21 cellular contexts compared by ENCODE assay signal in the genomic region with DNA sequence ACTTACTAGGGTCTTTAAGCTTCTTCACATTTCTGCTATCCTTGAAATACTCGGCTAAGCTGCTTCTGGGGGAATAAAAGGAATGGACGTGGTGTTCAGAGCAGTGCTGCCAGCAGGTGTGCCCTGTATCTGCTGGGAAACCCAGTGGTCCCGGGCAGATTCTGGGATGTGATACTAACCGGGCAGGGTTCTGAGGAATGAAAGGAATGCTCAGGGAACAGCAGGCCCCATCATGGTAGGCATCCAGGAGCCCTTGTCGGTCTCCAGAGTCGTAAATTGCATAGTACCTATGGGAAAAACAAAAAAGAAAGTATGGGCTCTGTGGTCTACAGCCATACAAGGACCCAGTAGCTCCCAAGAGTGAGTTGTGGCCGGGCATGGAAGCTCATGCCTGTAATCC. TPM values are rescaled to one million over a fixed set of nuclear protein-coding genes. Genes with fewer than 3 reads are reported as not detected.
DNase-seq lines count a peak whose midpoint lies in the region; ATAC-seq and TF ChIP-seq lines count a peak whose summit lies in the region.
"Had no signal": no experiment of that assay in that cellular context is flagged by ENCODE, and none has a peak within 500 bp of the region (broad histone marks: within the 10 kb centered on the region; RNA-seq: fewer than 3 reads in every experiment).

No MANE protein-coding gene starts in this region.

- no peak for DNase-seq in activated CD4-positive, alpha-beta memory T cell treated with anti-CD3 and anti-CD28 coated beads for 36 hours
- DNase-seq in activated CD4-positive, alpha-beta memory T cell treated with anti-CD3 and anti-CD28 coated beads, Interleukin-2, amount 10 ng/mL, durations not matched to agents 7 days and 5 days, result no peak
- no peak for DNase-seq in RWPE1 (ENCODE audit: low spot score)
- DNase-seq in islet precursor cell, result peak; percentile 73
- DNase-seq in esophagus squamous epithelium (lab: John Stamatoyannopoulos, UW), result no peak
- no peak for DNase-seq in nephron progenitor cell
- no peak for DNase-seq in cerebellum (ENCODE audit: low spot score)
- DNase-seq: DMS 273 treated with DMSO at 0.1 percent for 48 hours, DND-41, GM23248, HCEC 1CT, MV-4-11, NCI-H187, NCI-H2107, NCI-H510A treated with DMSO at 0.1 percent for 48 hours had no signal

- CTCF ChIA-PET in activated CD4-positive, alpha-beta memory T cell treated with anti-CD3 and anti-CD28 coated beads for 36 hours (lab: Charles Lee), result interaction anchor here (4.0 kb wide), 1 partner anchor 9 kb away, joined by 37 read pairs; the partner anchor contains the start of gene TMEM179B
- CTCF ChIA-PET in activated CD4-positive, alpha-beta memory T cell treated with anti-CD3 and anti-CD28 coated beads, Interleukin-2, amount 10 ng/mL, durations not matched to agents 7 days and 5 days (lab: Charles Lee), result interaction anchor here (1.1 to 1.3 kb wide), 2 partner anchors 10 to 52 kb away, joined by 4 to 5 read pairs; no protein-coding TSS in a partner anchor
- CTCF ChIA-PET in RWPE1 (lab: Yijun Ruan, JAX), result no interaction called here

- no peaks in the 10 kb centered on the region for H3K9me3 ChIP-seq in esophagus squamous epithelium
- H3K9me3 ChIP-seq: SJSA1 had no signal

- H3K27me3 ChIP-seq in esophagus squamous epithelium, result no peaks in the 10 kb centered on the region
- H3K27me3 ChIP-seq: SJSA1 had no signal

- peaks cover 61% of the 10 kb centered on the region for H3K36me3 Mint-ChIP-seq in activated CD4-positive, alpha-beta memory T cell treated with anti-CD3 and anti-CD28 coated beads for 36 hours
- peaks cover 79% of the 10 kb centered on the region for H3K36me3 Mint-ChIP-seq in activated CD4-positive, alpha-beta memory T cell treated with anti-CD3 and anti-CD28 coated beads, Interleukin-2, amount 10 ng/mL, durations not matched to agents 7 days and 5 days (ENCODE audit: low read depth)
- H3K36me3 Mint-ChIP-seq in stimulated activated memory B cell treated with anti-CD40 and anti-IgM and Interleukin-4, amounts not matched to agents 10 μg/mL and 1 μg/mL and 100 μg/mL, for 72 hours, result peaks cover 67% of the 10 kb centered on the region
- peaks cover 79% of the 10 kb centered on the region for H3K36me3 Mint-ChIP-seq in nephron progenitor cell (ENCODE audit: low read depth)

- H3K27me3 Mint-ChIP-seq in activated CD4-positive, alpha-beta memory T cell treated with anti-CD3 and anti-CD28 coated beads for 36 hours, result no peaks in the 10 kb centered on the region
- H3K27me3 Mint-ChIP-seq in activated CD4-positive, alpha-beta memory T cell treated with anti-CD3 and anti-CD28 coated beads, Interleukin-2, amount 10 ng/mL, durations not matched to agents 7 days and 5 days, result no peaks in the 10 kb centered on the region
- H3K27me3 Mint-ChIP-seq in stimulated activated memory B cell treated with anti-CD40 and anti-IgM and Interleukin-4, amounts not matched to agents 10 μg/mL and 1 μg/mL and 100 μg/mL, for 72 hours, result no peaks in the 10 kb centered on the region
- peaks cover 8% of the 10 kb centered on the region for H3K27me3 Mint-ChIP-seq in nephron progenitor cell (ENCODE audit: low read depth, poor library complexity)

- no peak overlapping the region for H3K4me3 Mint-ChIP-seq in activated CD4-positive, alpha-beta memory T cell treated with anti-CD3 and anti-CD28 coated beads for 36 hours
- no peak overlapping the region for H3K4me3 Mint-ChIP-seq in activated CD4-positive, alpha-beta memory T cell treated with anti-CD3 and anti-CD28 coated beads, Interleukin-2, amount 10 ng/mL, durations not matched to agents 7 days and 5 days
- no peak overlapping the region for H3K4me3 Mint-ChIP-seq in stimulated activated memory B cell treated with anti-CD40 and anti-IgM and Interleukin-4, amounts not matched to agents 10 μg/mL and 1 μg/mL and 100 μg/mL, for 72 hours
- H3K4me3 Mint-ChIP-seq in nephron progenitor cell, result no peak overlapping the region
- H3K4me3 Mint-ChIP-seq: CD14-positive monocyte had no signal

- peak overlapping the region; percentile 8 for H3K27ac Mint-ChIP-seq in activated CD4-positive, alpha-beta memory T cell treated with anti-CD3 and anti-CD28 coated beads for 36 hours
- H3K27ac Mint-ChIP-seq in activated CD4-positive, alpha-beta memory T cell treated with anti-CD3 and anti-CD28 coated beads, Interleukin-2, amount 10 ng/mL, durations not matched to agents 7 days and 5 days, result no peak overlapping the region
- H3K27ac Mint-ChIP-seq in stimulated activated memory B cell treated with anti-CD40 and anti-IgM and Interleukin-4, amounts not matched to agents 10 μg/mL and 1 μg/mL and 100 μg/mL, for 72 hours, result peak overlapping the region; percentile 14
- no peak overlapping the region for H3K27ac Mint-ChIP-seq in nephron progenitor cell

- intact Hi-C loops in activated CD4-positive, alpha-beta memory T cell treated with anti-CD3 and anti-CD28 coated beads for 36 hours (cut with micrococcal nuclease), result no loop called here
- intact Hi-C loops in esophagus squamous epithelium (cut with DNase I), result no loop called here

- peaks cover 9% of the 10 kb centered on the region for H3K4me1 Mint-ChIP-seq in activated CD4-positive, alpha-beta memory T cell treated with anti-CD3 and anti-CD28 coated beads for 36 hours (ENCODE audit: low read depth)
- peaks cover 15% of the 10 kb centered on the region for H3K4me1 Mint-ChIP-seq in activated CD4-positive, alpha-beta memory T cell treated with anti-CD3 and anti-CD28 coated beads, Interleukin-2, amount 10 ng/mL, durations not matched to agents 7 days and 5 days
- peaks cover 8% of the 10 kb centered on the region for H3K4me1 Mint-ChIP-seq in stimulated activated memory B cell treated with anti-CD40 and anti-IgM and Interleukin-4, amounts not matched to agents 10 μg/mL and 1 μg/mL and 100 μg/mL, for 72 hours
- H3K4me1 Mint-ChIP-seq in nephron progenitor cell, result peaks cover 8% of the 10 kb centered on the region

- POLR2A ChIA-PET in activated CD4-positive, alpha-beta memory T cell treated with anti-CD3 and anti-CD28 coated beads for 36 hours (lab: Charles Lee), result interaction anchor here (0.8 to 1.3 kb wide), 2 partner anchors 10 to 20 kb away, joined by 3 read pairs; no protein-coding TSS in a partner anchor
- POLR2A ChIA-PET in activated CD4-positive, alpha-beta memory T cell treated with anti-CD3 and anti-CD28 coated beads, Interleukin-2, amount 10 ng/mL, durations not matched to agents 7 days and 5 days (lab: Charles Lee), result interaction anchor here (1.0 to 11.3 kb wide), 4 partner anchors 9 to 85 kb away, joined by 3 to 134 read pairs (median 18); partner anchors contain the start of genes NXF1, TMEM179B and WDR74
- POLR2A ChIA-PET in RWPE1 (lab: Yijun Ruan, JAX; ENCODE audit: low non-redundant PET), result no interaction called here

- peaks cover 7 to 18% (median 9%) of the 10 kb centered on the region in 3 donors for H3K4me1 ChIP-seq in esophagus squamous epithelium

- TF ChIP-seq CTCF in RWPE1 (conservative IDR thresholded peaks at IDR 0.05; ENCODE audit: low read depth) (no peak), esophagus squamous epithelium (IDR thresholded peaks at IDR 0.05) (no peak), nephron progenitor cell (IDR thresholded peaks at IDR 0.05) (no peak)

- no peaks in the 10 kb centered on the region for H3K9me3 Mint-ChIP-seq in activated CD4-positive, alpha-beta memory T cell treated with anti-CD3 and anti-CD28 coated beads for 36 hours
- no peaks in the 10 kb centered on the region for H3K9me3 Mint-ChIP-seq in activated CD4-positive, alpha-beta memory T cell treated with anti-CD3 and anti-CD28 coated beads, Interleukin-2, amount 10 ng/mL, durations not matched to agents 7 days and 5 days
- no peaks in the 10 kb centered on the region for H3K9me3 Mint-ChIP-seq in stimulated activated memory B cell treated with anti-CD40 and anti-IgM and Interleukin-4, amounts not matched to agents 10 μg/mL and 1 μg/mL and 100 μg/mL, for 72 hours
- H3K9me3 Mint-ChIP-seq in nephron progenitor cell, result no peaks in the 10 kb centered on the region
- H3K9me3 Mint-ChIP-seq: CD14-positive monocyte had no signal

- ATAC-seq in stimulated activated memory B cell treated with anti-CD40 and anti-IgM and Interleukin-4, amounts not matched to agents 10 μg/mL and 1 μg/mL and 100 μg/mL, for 72 hours, result no peak

- peaks cover 59 to 92% (median 81%) of the 10 kb centered on the region in 3 donors for H3K36me3 ChIP-seq in esophagus squamous epithelium

- H3K4me3 ChIP-seq in esophagus squamous epithelium, result no peak overlapping the region
- H3K4me3 ChIP-seq: GM23248, SJSA1 had no signal

- 85 to 92% methylated on average over 6 of the region's 7 CpGs for WGBS in esophagus squamous epithelium, 2 donors

- TF ChIP-seq POLR2A in esophagus squamous epithelium (IDR thresholded peaks at IDR 0.05), result no peak

- H3K27ac ChIP-seq in RWPE1 (peak overlapping the region; percentile 18), esophagus squamous epithelium (no peak overlapping the region)
- H3K27ac ChIP-seq: 22Rv1, HL-60, KMS-11, SJSA1 had no signal

RNA-seq across cellular contexts. Expression of gene TMEM223, which starts 4.5 kb away (rescaled TPM):
- total RNA-seq in activated CD4-positive, alpha-beta memory T cell treated with anti-CD3 and anti-CD28 coated beads for 36 hours, result 10 to 100 TPM in 1 of 2 experiments, 1 to 10 TPM in 1; 9.2 to 10.2 TPM
- total RNA-seq in activated CD4-positive, alpha-beta memory T cell treated with anti-CD3 and anti-CD28 coated beads, Interleukin-2, amount 10 ng/mL, durations not matched to agents 7 days and 5 days, result 10 to 100 TPM; 18.0 to 21.0 TPM
- total RNA-seq in esophagus squamous epithelium, result 10 to 100 TPM; 13.2 to 28.4 (median 22.0) TPM
- 13.8 TPM for total RNA-seq in cerebellum

RNA-seq across cellular contexts. Expression of gene NXF1, which starts 9.0 kb away (rescaled TPM):
- total RNA-seq in activated CD4-positive, alpha-beta memory T cell treated with anti-CD3 and anti-CD28 coated beads for 36 hours, result 10 to 100 TPM; 70.8 to 83.6 TPM
- total RNA-seq in activated CD4-positive, alpha-beta memory T cell treated with anti-CD3 and anti-CD28 coated beads, Interleukin-2, amount 10 ng/mL, durations not matched to agents 7 days and 5 days, result 10 to 100 TPM; 80.3 to 82.4 TPM
- total RNA-seq in esophagus squamous epithelium (10 to 100 TPM; 38.1 to 62.4 (median 44.4) TPM), cerebellum (22.5 TPM)

RNA-seq across cellular contexts. Expression of gene TMEM179B, which starts 9.1 kb away (rescaled TPM):
- total RNA-seq in activated CD4-positive, alpha-beta memory T cell treated with anti-CD3 and anti-CD28 coated beads for 36 hours, result 10 to 100 TPM; 25.0 to 25.5 TPM
- 10 to 100 TPM; 46.9 to 48.2 TPM for total RNA-seq in activated CD4-positive, alpha-beta memory T cell treated with anti-CD3 and anti-CD28 coated beads, Interleukin-2, amount 10 ng/mL, durations not matched to agents 7 days and 5 days
- total RNA-seq in esophagus squamous epithelium (10 to 100 TPM; 35.6 to 60.1 (median 43.3) TPM), cerebellum (15.3 TPM)

RNA-seq across cellular contexts. Expression of gene TAF6L, which starts 25.1 kb away (rescaled TPM):
- total RNA-seq in activated CD4-positive, alpha-beta memory T cell treated with anti-CD3 and anti-CD28 coated beads for 36 hours, result 10 to 100 TPM; 11.9 to 12.0 TPM
- 10 to 100 TPM; 15.2 to 16.0 TPM for total RNA-seq in activated CD4-positive, alpha-beta memory T cell treated with anti-CD3 and anti-CD28 coated beads, Interleukin-2, amount 10 ng/mL, durations not matched to agents 7 days and 5 days
- 10 to 100 TPM; 11.5 to 40.2 (median 19.0) TPM for total RNA-seq in esophagus squamous epithelium
- 16.0 TPM for total RNA-seq in cerebellum

RNA-seq across cellular contexts. Expression of gene POLR2G, which starts 34.9 kb away (rescaled TPM):
- 100 to 1,000 TPM; 116 to 124 TPM for total RNA-seq in activated CD4-positive, alpha-beta memory T cell treated with anti-CD3 and anti-CD28 coated beads for 36 hours
- total RNA-seq in activated CD4-positive, alpha-beta memory T cell treated with anti-CD3 and anti-CD28 coated beads, Interleukin-2, amount 10 ng/mL, durations not matched to agents 7 days and 5 days, result 10 to 100 TPM; 89.2 to 94.1 TPM
- total RNA-seq in esophagus squamous epithelium (10 to 100 TPM; 26.5 to 61.2 (median 47.7) TPM), cerebellum (45.2 TPM)

Comparison
In these comparisons a context has a peak if more than half of its experiments do, and no peak if none do; other contexts are left out.
1. H3K27ac Mint-ChIP-seq: peak in activated CD4-positive, alpha-beta memory T cell treated with anti-CD3 and anti-CD28 coated beads for 36 hours (single experiment) and stimulated activated memory B cell treated with anti-CD40 and anti-IgM and Interleukin-4, amounts not matched to agents 10 μg/mL and 1 μg/mL and 100 μg/mL, for 72 hours (single experiment); none in activated CD4-positive, alpha-beta memory T cell treated with anti-CD3 and anti-CD28 coated beads, Interleukin-2, amount 10 ng/mL, durations not matched to agents 7 days and 5 days (single experiment) and nephron progenitor cell (single experiment).